Comparison of ENCODE assay signal across 4 cellular contexts in the genomic region with DNA sequence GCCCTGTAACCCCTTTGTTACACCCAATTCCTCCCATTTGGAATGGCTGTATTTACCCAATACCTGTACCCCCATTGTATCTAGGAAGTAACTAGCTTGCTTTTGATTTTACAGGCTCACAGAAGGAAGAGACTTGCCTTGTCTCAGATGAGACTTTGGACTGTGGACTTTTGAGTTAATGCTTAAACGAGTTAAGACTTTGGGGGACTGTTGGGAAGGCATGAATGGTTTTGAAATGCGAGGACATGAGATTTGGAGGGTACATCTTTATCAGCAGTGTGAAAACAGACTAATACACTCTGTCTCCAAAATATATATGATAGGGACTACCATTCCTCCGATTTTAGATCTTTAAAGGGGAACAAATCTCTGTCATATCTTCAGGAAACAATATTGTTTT. TPM values are rescaled to one million over a fixed set of nuclear protein-coding genes. Genes with fewer than 3 reads are reported as not detected.
"Had no signal": no experiment of that assay in that cellular context is flagged by ENCODE, and none has a peak within 500 bp of the region (broad histone marks: within the 10 kb centered on the region; RNA-seq: fewer than 3 reads in every experiment).

No MANE protein-coding gene starts in this region.

RNA-seq across cellular contexts. Expression of gene GLIPR1L2, which starts 51.6 kb away (rescaled TPM):
- total RNA-seq: OCI-LY7, PC-9, SJCRH30, SK-MEL-5 had no signal
